Comparison of ENCODE assay signal across 1 cellular context in genomic region chr13:30319130-30319529, GRCh38.
TF ChIP-seq lines count a peak whose summit lies in the region.

No MANE protein-coding gene starts in this region.

TF ChIP-seq in HepG2, 621 proteins besides CTCF, POLR2A, EP300 and RAD21 (continued from another document):
- no peak for TF ChIP-seq BCLAF1 (IDR thresholded peaks at IDR 0.05)
- no peak for TF ChIP-seq NCOR1 (IDR thresholded peaks at IDR 0.05; ENCODE audit: borderline replicate concordance, low read length)
- no peak for TF ChIP-seq GRHL1 (CRISPR knock-in tag; conservative IDR thresholded peaks at IDR 0.05)
- TF ChIP-seq ASH2L (IDR thresholded peaks at IDR 0.05; ENCODE audit: insufficient read length, low read depth, low read length) = no peak
- TF ChIP-seq ZNF710 (CRISPR knock-in tag; IDR thresholded peaks at IDR 0.05; ENCODE audit: borderline replicate concordance) = no peak
- no peak for TF ChIP-seq ETV6 (CRISPR knock-in tag; conservative IDR thresholded peaks at IDR 0.05)
- TF ChIP-seq ZNF496 (CRISPR knock-in tag; IDR thresholded peaks at IDR 0.05; ENCODE audit: insufficient replicate concordance) = no peak
- TF ChIP-seq ATF5 (CRISPR knock-in tag; IDR thresholded peaks at IDR 0.05; ENCODE audit: low read depth) = no peak
- TF ChIP-seq FOXA1 (IDR thresholded peaks at IDR 0.05) = no peak
- TF ChIP-seq FOXA1 (CRISPR knock-in tag; IDR thresholded peaks at IDR 0.05) = no peak
